In the genomic region with DNA sequence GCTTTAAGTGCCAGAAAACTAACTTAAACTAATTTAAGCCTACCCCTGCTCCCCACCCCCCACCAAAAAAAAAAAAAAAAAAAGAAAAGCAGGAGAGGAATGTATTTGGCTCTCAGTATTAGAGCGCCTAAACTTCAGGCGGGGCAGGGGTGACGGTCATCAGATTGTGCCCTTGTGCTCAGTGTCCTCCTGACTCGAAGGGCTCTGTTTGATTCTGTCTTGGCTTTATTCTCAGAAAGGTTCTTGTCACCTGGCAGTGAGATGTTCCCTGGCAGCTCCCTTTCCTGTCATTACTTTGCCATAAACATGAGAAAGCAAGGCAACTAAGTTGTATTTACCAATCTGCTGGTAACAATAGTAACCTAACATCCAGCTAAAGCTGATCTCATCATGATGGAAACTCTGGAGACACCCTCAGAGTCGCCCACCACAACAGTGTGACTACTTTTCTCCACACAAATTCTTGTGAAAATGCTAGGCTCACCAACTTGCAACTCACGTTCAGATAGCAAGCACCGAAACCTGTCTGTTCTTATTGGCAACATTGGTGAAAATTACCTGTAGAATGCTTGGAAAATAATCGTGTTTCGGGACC, we compare ENCODE assay signal across 15 cellular contexts. TPM values are rescaled to one million over a fixed set of nuclear protein-coding genes. Genes with fewer than 3 reads are reported as not detected.
A peak's percentile ranks its signal among the peaks of the same experiment; 100 is the strongest.
DNase-seq lines count a peak whose midpoint lies in the region; ATAC-seq lines count a peak whose summit lies in the region.
"Had no signal": no experiment of that assay in that cellular context is flagged by ENCODE, and none has a peak within 500 bp of the region (broad histone marks: within the 10 kb centered on the region; RNA-seq: fewer than 3 reads in every experiment).

No MANE protein-coding gene starts in this region.

- ATAC-seq in activated CD4-positive, CD25-positive, alpha-beta regulatory T cell treated with anti-CD3 and anti-CD28 coated beads, Interleukin-2, amount 50 U/mL, for 24 hours, result peak; percentile 57 to 73
- ATAC-seq in right cardiac atrium (no peak), HG03460 (IDR thresholded peaks at IDR 0.05; ENCODE audit: unreplicated experiment) (no peak)

- no peaks in the 10 kb centered on the region for H3K36me3 Mint-ChIP-seq in activated T-cell treated with anti-CD3 and anti-CD28 coated beads, Interleukin-2, amount 50 U/mL, for 24 hours (ENCODE audit: low read depth)

- H3K4me3 Mint-ChIP-seq in activated T-cell treated with anti-CD3 and anti-CD28 coated beads, Interleukin-2, amount 50 U/mL, for 24 hours, result peak overlapping the region; percentile 18

- peak overlapping the region; percentile 74 for H3K27ac Mint-ChIP-seq in activated T-cell treated with anti-CD3 and anti-CD28 coated beads, Interleukin-2, amount 50 U/mL, for 24 hours

- WGBS in right cardiac atrium, result 71% methylated on average over 9 of the region's 9 CpGs

- intact Hi-C loops in right cardiac atrium (cut with DNase I), result no loop called here

- no peaks in the 10 kb centered on the region for H3K27me3 ChIP-seq in right cardiac atrium (ENCODE audit: control insufficient read depth, insufficient read depth)

- peaks cover 53% of the 10 kb centered on the region for H3K4me1 Mint-ChIP-seq in activated T-cell treated with anti-CD3 and anti-CD28 coated beads, Interleukin-2, amount 50 U/mL, for 24 hours (ENCODE audit: low read depth)

- no peaks in the 10 kb centered on the region for H3K9me3 ChIP-seq in right cardiac atrium (ENCODE audit: control insufficient read depth, low read length)

- H3K27ac ChIP-seq in right cardiac atrium (ENCODE audit: low read length), result peak overlapping the region; percentile 37
- H3K27ac ChIP-seq: coronary artery had no signal

- no peaks in the 10 kb centered on the region for H3K9me3 Mint-ChIP-seq in activated T-cell treated with anti-CD3 and anti-CD28 coated beads, Interleukin-2, amount 50 U/mL, for 24 hours

- H3K4me1 ChIP-seq in right cardiac atrium (ENCODE audit: control insufficient read depth, insufficient read depth, low read length), result no peaks in the 10 kb centered on the region

- no peak for DNase-seq in activated CD4-positive, CD25-positive, alpha-beta regulatory T cell (lab: John Stamatoyannopoulos, UW)
- DNase-seq in activated T-cell treated with anti-CD3 and anti-CD28 coated beads, Interleukin-2, amount 50 U/mL, for 24 hours, result no peak
- DNase-seq in right cardiac atrium (no peak), HPDE6-E6E7 (ENCODE audit: extremely low spot score) (no peak), SKM-1 treated with dmso at 0.1 percent for 144 hours (lab: John Stamatoyannopoulos, UW; ENCODE audit: unreplicated experiment) (no peak)
- DNase-seq in stimulated activated CD8-positive, alpha-beta memory T cell treated with anti-CD3 and anti-CD28 coated beads, Interleukin-7, amount 100 ng/mL, for 48 hours (ENCODE audit: extremely low read depth in 1 of 2, low read depth in 1 of 2), result peak; percentile 13 to 47
- DNase-seq: Calu3, KBM-7, kidney had no signal

- H3K27me3 Mint-ChIP-seq in activated T-cell treated with anti-CD3 and anti-CD28 coated beads, Interleukin-2, amount 50 U/mL, for 24 hours, result no peaks in the 10 kb centered on the region

- no peak overlapping the region for H3K4me3 ChIP-seq in right cardiac atrium (ENCODE audit: low read length)
- H3K4me3 ChIP-seq: coronary artery, skin epidermis had no signal

RNA-seq across cellular contexts. Expression of a gene that starts 39.0 kb away (rescaled TPM):
- 100 to 1,000 TPM; 204 to 319 (median 282) TPM for total RNA-seq in right cardiac atrium
- 88.2 TPM for polyA plus RNA-seq in right cardiac atrium

RNA-seq across cellular contexts. Expression of a gene that starts 50.1 kb away (rescaled TPM):
- 1 to 10 TPM; 3.6 to 7.4 (median 5.5) TPM for total RNA-seq in right cardiac atrium
- polyA plus RNA-seq in right cardiac atrium, result 5.9 TPM
- total RNA-seq: A172, Calu3 had no signal
- polyA plus RNA-seq: neural cell had no signal

Comparison
In these comparisons a context has a peak if more than half of its experiments do, and no peak if none do; other contexts are left out.
1. ATAC-seq: peak in activated CD4-positive, CD25-positive, alpha-beta regulatory T cell treated with anti-CD3 and anti-CD28 coated beads, Interleukin-2, amount 50 U/mL, for 24 hours (2 of 2); none in right cardiac atrium (0 of 2) and HG03460 (single experiment).
2. DNase-seq: peak in stimulated activated CD8-positive, alpha-beta memory T cell treated with anti-CD3 and anti-CD28 coated beads, Interleukin-7, amount 100 ng/mL, for 48 hours (2 of 2); none in activated CD4-positive, CD25-positive, alpha-beta regulatory T cell (0 of 4), activated T-cell treated with anti-CD3 and anti-CD28 coated beads, Interleukin-2, amount 50 U/mL, for 24 hours (single experiment), right cardiac atrium (0 of 3), HPDE6-E6E7 (single experiment) and SKM-1 treated with dmso at 0.1 percent for 144 hours (single experiment).